ENCODE assay signal across 9 cellular contexts in genomic region chr12:75658826-75659823, GRCh38.
DNase-seq lines count a peak whose midpoint lies in the region; ATAC-seq and TF ChIP-seq lines count a peak whose summit lies in the region.
"Had no signal": no experiment of that assay in that cellular context is flagged by ENCODE, and none has a peak within 500 bp of the region (broad histone marks: within the 10 kb centered on the region; RNA-seq: fewer than 3 reads in every experiment).

No MANE protein-coding gene starts in this region.

- no peak for DNase-seq in activated T-cell treated with anti-CD3 and anti-CD28 coated beads, Interleukin-2, amount 50 U/mL, for 4 hours
- DNase-seq in activated T-cell treated with anti-CD3 and anti-CD28 coated beads for 4 hours (no peak), RKO (ENCODE audit: low spot score) (peak; percentile 89), substantia nigra (lab: John Stamatoyannopoulos, UW) (peak in 17 of 49 donors; percentile 0 to 47 (median 9)), T-helper 17 cell (no peak)
- no peak for DNase-seq in CD4-positive, alpha-beta T cell

- peak; percentile 59 to 62 for ATAC-seq in activated T-cell treated with anti-CD3 and anti-CD28 coated beads, Interleukin-2, amount 50 U/mL, for 4 hours
- peak; percentile 46 for ATAC-seq in esophagus mucosa
- no peak for ATAC-seq in T-helper 17 cell
- ATAC-seq in CD4-positive, alpha-beta T cell (ENCODE audit: poor library complexity), result no peak
- no peak for ATAC-seq in GM21723 (IDR thresholded peaks at IDR 0.05; ENCODE audit: unreplicated experiment)

- TF ChIP-seq CTCF in CD4-positive, alpha-beta T cell (IDR thresholded peaks at IDR 0.05), result no peak

- no peaks in the 10 kb centered on the region for H3K27me3 ChIP-seq in CD4-positive, alpha-beta T cell (ENCODE audit: control insufficient read depth, insufficient read depth, low read length)
- H3K27me3 ChIP-seq: cardiac muscle cell had no signal

- no peaks in the 10 kb centered on the region for H3K9me3 Mint-ChIP-seq in activated T-cell treated with anti-CD3 and anti-CD28 coated beads, Interleukin-2, amount 50 U/mL, for 4 hours
- no peaks in the 10 kb centered on the region for H3K9me3 Mint-ChIP-seq in CD4-positive, alpha-beta T cell

- H3K27me3 Mint-ChIP-seq in activated T-cell treated with anti-CD3 and anti-CD28 coated beads, Interleukin-2, amount 50 U/mL, for 4 hours (ENCODE audit: low read depth), result no peaks in the 10 kb centered on the region
- H3K27me3 Mint-ChIP-seq in T-helper 17 cell, result no peaks in the 10 kb centered on the region
- H3K27me3 Mint-ChIP-seq in CD4-positive, alpha-beta T cell, result no peaks in the 10 kb centered on the region

- no peaks in the 10 kb centered on the region for H3K9me3 ChIP-seq in T-helper 17 cell (ENCODE audit: control insufficient read depth, low read length, poor library complexity, severe bottlenecking)
- H3K9me3 ChIP-seq in CD4-positive, alpha-beta T cell (ENCODE audit: control insufficient read depth, low read length), result no peaks in the 10 kb centered on the region

- H3K4me1 Mint-ChIP-seq in activated T-cell treated with anti-CD3 and anti-CD28 coated beads, Interleukin-2, amount 50 U/mL, for 4 hours (ENCODE audit: low read depth), result peaks cover 15% of the 10 kb centered on the region
- H3K4me1 Mint-ChIP-seq in T-helper 17 cell, result peaks cover 6% of the 10 kb centered on the region
- H3K4me1 Mint-ChIP-seq in CD4-positive, alpha-beta T cell (ENCODE audit: low read depth), result peaks cover 6% of the 10 kb centered on the region

- CTCF ChIA-PET in CD4-positive, alpha-beta T cell (lab: Charles Lee), result interaction anchor here (0.6 kb wide), 1 partner anchor 58 kb away, joined by 3 read pairs; no protein-coding TSS in a partner anchor

- peak overlapping the region; percentile 37 for H3K27ac ChIP-seq in substantia nigra (ENCODE audit: low read depth, low read length, poor library complexity, severe bottlenecking)
- no peak overlapping the region for H3K27ac ChIP-seq in CD4-positive, alpha-beta T cell (ENCODE audit: low read depth, low read length)
- H3K27ac ChIP-seq: cardiac muscle cell had no signal

- no peak overlapping the region for H3K4me3 Mint-ChIP-seq in activated T-cell treated with anti-CD3 and anti-CD28 coated beads, Interleukin-2, amount 50 U/mL, for 4 hours
- no peak overlapping the region for H3K4me3 Mint-ChIP-seq in T-helper 17 cell
- no peak overlapping the region for H3K4me3 Mint-ChIP-seq in CD4-positive, alpha-beta T cell

- no peak overlapping the region for H3K27ac Mint-ChIP-seq in T-helper 17 cell
- no peak overlapping the region for H3K27ac Mint-ChIP-seq in CD4-positive, alpha-beta T cell

- intact Hi-C loops in CD4-positive, alpha-beta T cell (cut with DNase I, micrococcal nuclease), result no loop called here

- POLR2A ChIA-PET in CD4-positive, alpha-beta T cell (lab: Charles Lee), result no interaction called here

- no peaks in the 10 kb centered on the region for H3K36me3 Mint-ChIP-seq in activated T-cell treated with anti-CD3 and anti-CD28 coated beads, Interleukin-2, amount 50 U/mL, for 4 hours (ENCODE audit: insufficient read depth)
- H3K36me3 Mint-ChIP-seq in T-helper 17 cell (ENCODE audit: low read depth), result no peaks in the 10 kb centered on the region
- H3K36me3 Mint-ChIP-seq in CD4-positive, alpha-beta T cell (ENCODE audit: low read depth), result no peaks in the 10 kb centered on the region

Comparison
In these comparisons a context has a peak if more than half of its experiments do, and no peak if none do; other contexts are left out.
1. ATAC-seq: peak in activated T-cell treated with anti-CD3 and anti-CD28 coated beads, Interleukin-2, amount 50 U/mL, for 4 hours (2 of 2) and esophagus mucosa (single experiment); none in T-helper 17 cell (single experiment), CD4-positive, alpha-beta T cell (single experiment) and GM21723 (single experiment).